1 cellular context compared by ENCODE assay signal in the genomic region with DNA sequence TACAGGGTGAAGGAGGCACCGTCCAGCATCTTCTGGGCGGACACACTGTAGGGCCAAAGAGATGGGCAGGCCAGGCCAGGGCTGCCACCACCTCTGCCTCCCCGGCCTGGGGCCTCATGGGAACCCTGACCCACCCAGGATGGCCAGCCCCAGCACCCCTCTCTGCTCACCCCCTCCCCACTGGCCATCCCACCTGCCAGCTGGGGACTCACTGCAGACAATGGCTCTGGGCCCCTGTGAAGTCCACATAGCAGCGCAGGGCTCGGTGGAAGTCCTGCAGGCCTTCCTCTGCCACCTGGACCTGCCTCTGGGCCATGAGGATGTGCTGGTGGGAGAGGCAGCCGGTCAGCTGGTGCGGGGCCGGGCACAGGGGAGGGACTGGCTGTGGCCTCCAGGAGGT.
TF ChIP-seq lines count a peak whose summit lies in the region.

No MANE protein-coding gene starts in this region.

TF ChIP-seq in HepG2, 621 proteins besides CTCF, POLR2A, EP300 and RAD21:
- TF ChIP-seq MNT (IDR thresholded peaks at IDR 0.05) (peak; percentile 55), ZBTB26 (CRISPR knock-in tag; IDR thresholded peaks at IDR 0.05; ENCODE audit: borderline replicate concordance) (no peak), BCL6 (CRISPR knock-in tag; IDR thresholded peaks at IDR 0.05) (no peak)
- TF ChIP-seq, protein P1, sequence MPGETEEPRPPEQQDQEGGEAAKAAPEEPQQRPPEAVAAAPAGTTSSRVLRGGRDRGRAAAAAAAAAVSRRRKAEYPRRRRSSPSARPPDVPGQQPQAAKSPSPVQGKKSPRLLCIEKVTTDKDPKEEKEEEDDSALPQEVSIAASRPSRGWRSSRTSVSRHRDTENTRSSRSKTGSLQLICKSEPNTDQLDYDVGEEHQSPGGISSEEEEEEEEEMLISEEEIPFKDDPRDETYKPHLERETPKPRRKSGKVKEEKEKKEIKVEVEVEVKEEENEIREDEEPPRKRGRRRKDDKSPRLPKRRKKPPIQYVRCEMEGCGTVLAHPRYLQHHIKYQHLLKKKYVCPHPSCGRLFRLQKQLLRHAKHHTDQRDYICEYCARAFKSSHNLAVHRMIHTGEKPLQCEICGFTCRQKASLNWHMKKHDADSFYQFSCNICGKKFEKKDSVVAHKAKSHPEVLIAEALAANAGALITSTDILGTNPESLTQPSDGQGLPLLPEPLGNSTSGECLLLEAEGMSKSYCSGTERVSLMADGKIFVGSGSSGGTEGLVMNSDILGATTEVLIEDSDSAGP (CRISPR knock-in tag; IDR thresholded peaks at IDR 0.05; ENCODE audit: borderline replicate concordance), result no peak
